ENCODE assay signal across 1 cellular context in genomic region chr5:60541980-60542379, GRCh38.
A peak's percentile ranks its signal among the peaks of the same experiment; 100 is the strongest.
TF ChIP-seq lines count a peak whose summit lies in the region.

No MANE protein-coding gene starts in this region.

TF ChIP-seq in HepG2, 621 proteins besides CTCF, POLR2A, EP300 and RAD21 (continued from another document and continues in another):
- TF ChIP-seq TFE3 (CRISPR knock-in tag; IDR thresholded peaks at IDR 0.05) (peak; percentile 99), ONECUT2 (CRISPR knock-in tag; IDR thresholded peaks at IDR 0.05) (no peak), ZNF207 (IDR thresholded peaks at IDR 0.05; ENCODE audit: borderline replicate concordance) (no peak), AGO1 (IDR thresholded peaks at IDR 0.05; ENCODE audit: low read depth, low read length, poor library complexity, severe bottlenecking) (no peak), FOXA3 (CRISPR knock-in tag; IDR thresholded peaks at IDR 0.05) (peak; percentile 27; the same call in 1 of the 2 replicates), REXO4 (CRISPR knock-in tag; IDR thresholded peaks at IDR 0.05; ENCODE audit: borderline replicate concordance) (no peak), ZNF598 (CRISPR knock-in tag; IDR thresholded peaks at IDR 0.05; ENCODE audit: borderline replicate concordance) (no peak), ZNF749 (CRISPR knock-in tag; IDR thresholded peaks at IDR 0.05; ENCODE audit: borderline replicate concordance) (no peak), ZNF30 (CRISPR knock-in tag; IDR thresholded peaks at IDR 0.05) (no peak), ZNF280D (CRISPR knock-in tag; IDR thresholded peaks at IDR 0.05) (no peak), DDIT3 (CRISPR knock-in tag; IDR thresholded peaks at IDR 0.05) (no peak), SMAD3 (CRISPR knock-in tag; IDR thresholded peaks at IDR 0.05) (no peak), REL (CRISPR knock-in tag; conservative IDR thresholded peaks at IDR 0.05) (no peak), MBD4 (IDR thresholded peaks at IDR 0.05; ENCODE audit: borderline replicate concordance, low read length) (no peak), ZSCAN12 (CRISPR knock-in tag; IDR thresholded peaks at IDR 0.05) (no peak), ZBTB26 (CRISPR knock-in tag; IDR thresholded peaks at IDR 0.05; ENCODE audit: borderline replicate concordance) (no peak), HHEX (CRISPR knock-in tag; IDR thresholded peaks at IDR 0.05) (no peak), FOXJ3 (CRISPR knock-in tag; IDR thresholded peaks at IDR 0.05; ENCODE audit: borderline replicate concordance) (no peak), ZNF512 (CRISPR knock-in tag; IDR thresholded peaks at IDR 0.05) (no peak), MBNL3 (CRISPR knock-in tag; conservative IDR thresholded peaks at IDR 0.05) (no peak), AGO2 (optimal IDR thresholded peaks at IDR 0.05; ENCODE audit: low read depth, low read length) (no peak), ZFP37 (CRISPR knock-in tag; IDR thresholded peaks at IDR 0.05; ENCODE audit: borderline replicate concordance) (no peak), ZNF564 (CRISPR knock-in tag; IDR thresholded peaks at IDR 0.05) (no peak), ZXDC (CRISPR knock-in tag; IDR thresholded peaks at IDR 0.05) (no peak), ZNF776 (CRISPR knock-in tag; IDR thresholded peaks at IDR 0.05) (no peak), CENPT (CRISPR knock-in tag; IDR thresholded peaks at IDR 0.05; ENCODE audit: low read depth) (no peak), YEATS4 (CRISPR knock-in tag; IDR thresholded peaks at IDR 0.05; ENCODE audit: borderline replicate concordance) (no peak), NFRKB (IDR thresholded peaks at IDR 0.05) (no peak), ZNF232 (CRISPR knock-in tag; IDR thresholded peaks at IDR 0.05; ENCODE audit: borderline replicate concordance) (no peak), ZNF343 (CRISPR knock-in tag; IDR thresholded peaks at IDR 0.05) (no peak), FLYWCH1 (CRISPR knock-in tag; IDR thresholded peaks at IDR 0.05) (no peak), MLX (CRISPR knock-in tag; IDR thresholded peaks at IDR 0.05) (no peak), XRCC5 (optimal IDR thresholded peaks at IDR 0.05; ENCODE audit: low read length) (no peak), MTA1 (CRISPR knock-in tag; IDR thresholded peaks at IDR 0.05; ENCODE audit: borderline replicate concordance) (no peak), NR3C1 (CRISPR knock-in tag; IDR thresholded peaks at IDR 0.05) (no peak), GATA4 (IDR thresholded peaks at IDR 0.05; ENCODE audit: borderline replicate concordance, low read depth) (0 out of 2 replicates have a peak, but pooled peaks have one; percentile 7), TFDP2 (CRISPR knock-in tag; IDR thresholded peaks at IDR 0.05) (no peak), TRIM22 (IDR thresholded peaks at IDR 0.05) (no peak), ZNF441 (CRISPR knock-in tag; IDR thresholded peaks at IDR 0.05; ENCODE audit: borderline replicate concordance) (no peak), ATF3 (CRISPR knock-in tag; IDR thresholded peaks at IDR 0.05) (peak; percentile 39; the same call in 1 of the 2 replicates), HNF1A (IDR thresholded peaks at IDR 0.05; ENCODE audit: low read depth) (no peak), HNF1A (CRISPR knock-in tag; IDR thresholded peaks at IDR 0.05; ENCODE audit: borderline replicate concordance) (peak; percentile 25; the same call in 1 of the 2 replicates), CEBPG (CRISPR knock-in tag; IDR thresholded peaks at IDR 0.05) (peak; percentile 90), ZNF33B (CRISPR knock-in tag; IDR thresholded peaks at IDR 0.05) (no peak), NFIC (IDR thresholded peaks at IDR 0.05; ENCODE audit: low read length) (peak; percentile 49; the same call in 1 of the 2 replicates), SP2 (CRISPR knock-in tag; IDR thresholded peaks at IDR 0.05) (no peak), RFXANK (CRISPR knock-in tag; IDR thresholded peaks at IDR 0.05) (no peak), MXD4 (CRISPR knock-in tag; IDR thresholded peaks at IDR 0.05) (no peak), FOXK1 (CRISPR knock-in tag; IDR thresholded peaks at IDR 0.05; ENCODE audit: borderline replicate concordance, low read depth) (0 out of 2 replicates have a peak, but pooled peaks have one; percentile 10), NPAS2 (CRISPR knock-in tag; IDR thresholded peaks at IDR 0.05; ENCODE audit: borderline replicate concordance) (no peak)
